Comparison of ENCODE assay signal across 8 cellular contexts in genomic region chr6:132400641-132401119, GRCh38. TPM values are rescaled to one million over a fixed set of nuclear protein-coding genes. Genes with fewer than 3 reads are reported as not detected.
DNase-seq lines count a peak whose midpoint lies in the region; ATAC-seq lines count a peak whose summit lies in the region.

No MANE protein-coding gene starts in this region.

- H3K4me3 ChIP-seq in iPS-18c (ENCODE audit: insufficient read depth, low read depth, low read length) (peak overlapping the region; percentile 77), subcutaneous abdominal adipose tissue (ENCODE audit: low read depth in 1 of 5, low read length in 5 of 5) (peak overlapping the region in 4 of 5 donors; percentile 58 to 82 (median 71))

- H3K27ac ChIP-seq in subcutaneous abdominal adipose tissue (ENCODE audit: low read depth, low read length) = no peak overlapping the region

- H3K4me1 ChIP-seq in subcutaneous abdominal adipose tissue (ENCODE audit: control insufficient read depth in 5 of 5, insufficient read depth in 5 of 5, low read length in 5 of 5) = peaks cover 0 to 15% (median 12%) of the 10 kb centered on the region in 5 donors

- no peaks in the 10 kb centered on the region for H3K36me3 Mint-ChIP-seq in activated T-cell treated with anti-CD3 and anti-CD28 coated beads, Interleukin-2, amount 50 U/mL, for 72 hours (ENCODE audit: insufficient read depth in 2 of 2)
- H3K36me3 Mint-ChIP-seq in activated T-helper 17 cell treated with anti-CD3 and anti-CD28 coated beads, Interleukin-2, amount 50 U/mL, for 72 hours (ENCODE audit: low read depth) = no peaks in the 10 kb centered on the region

- H3K27ac Mint-ChIP-seq in activated T-cell treated with anti-CD3 and anti-CD28 coated beads, Interleukin-2, amount 50 U/mL, for 72 hours = no peak overlapping the region
- H3K27ac Mint-ChIP-seq in activated T-helper 17 cell treated with anti-CD3 and anti-CD28 coated beads, Interleukin-2, amount 50 U/mL, for 72 hours = no peak overlapping the region

- peaks cover 83% of the 10 kb centered on the region for H3K27me3 Mint-ChIP-seq in activated T-cell treated with anti-CD3 and anti-CD28 coated beads, Interleukin-2, amount 50 U/mL, for 72 hours (ENCODE audit: low read depth)
- peaks cover 61% of the 10 kb centered on the region for H3K27me3 Mint-ChIP-seq in activated T-helper 17 cell treated with anti-CD3 and anti-CD28 coated beads, Interleukin-2, amount 50 U/mL, for 72 hours

- DNase-seq in activated T-cell treated with anti-CD3 and anti-CD28 coated beads, Interleukin-2, amount 50 U/mL, for 72 hours = no peak
- no peak for DNase-seq in activated T-cell treated with anti-CD3 and anti-CD28 coated beads, Interleukin-2, amount 50 U/mL, for 48 hours
- DNase-seq in retina (no peak), nucleus accumbens (lab: John Stamatoyannopoulos, UW) (no peak)
- DNase-seq in stimulated activated CD4-positive, alpha-beta T cell treated with anti-CD3 and anti-CD28 coated beads, Interleukin-4, amount 100 ng/mL, for 1 hour = no peak

- no peaks in the 10 kb centered on the region for H3K9me3 ChIP-seq in iPS-18c (ENCODE audit: control insufficient read depth, insufficient read depth, low read length)
- peaks cover 0 to 3% (median 2%) of the 10 kb centered on the region in 5 donors for H3K9me3 ChIP-seq in subcutaneous abdominal adipose tissue (ENCODE audit: control insufficient read depth in 5 of 5, low read length in 5 of 5)

- H3K9me3 Mint-ChIP-seq in activated T-cell treated with anti-CD3 and anti-CD28 coated beads, Interleukin-2, amount 50 U/mL, for 72 hours = no peaks in the 10 kb centered on the region
- peaks cover 8% of the 10 kb centered on the region for H3K9me3 Mint-ChIP-seq in activated T-helper 17 cell treated with anti-CD3 and anti-CD28 coated beads, Interleukin-2, amount 50 U/mL, for 72 hours

- H3K4me1 Mint-ChIP-seq in activated T-cell treated with anti-CD3 and anti-CD28 coated beads, Interleukin-2, amount 50 U/mL, for 72 hours (ENCODE audit: low read depth) = peaks cover 16% of the 10 kb centered on the region
- H3K4me1 Mint-ChIP-seq in activated T-helper 17 cell treated with anti-CD3 and anti-CD28 coated beads, Interleukin-2, amount 50 U/mL, for 72 hours = no peaks in the 10 kb centered on the region

- H3K9ac ChIP-seq in subcutaneous abdominal adipose tissue (ENCODE audit: low read length in 5 of 5) = peak overlapping the region in 1 of 5 donors; percentile 40

- ATAC-seq in activated T-cell treated with anti-CD3 and anti-CD28 coated beads, Interleukin-2, amount 50 U/mL, for 72 hours (replicated peaks in 1 of 2) = no peak
- no peak for ATAC-seq in activated T-helper 17 cell treated with anti-CD3 and anti-CD28 coated beads, Interleukin-2, amount 50 U/mL, for 72 hours (replicated peaks)

- H3K27me3 ChIP-seq in subcutaneous abdominal adipose tissue (ENCODE audit: control insufficient read depth in 5 of 5, insufficient read depth in 4 of 5, low read length in 5 of 5) = peaks cover 4 to 30% (median 18%) of the 10 kb centered on the region in 5 donors

- H3K4me3 Mint-ChIP-seq in activated T-cell treated with anti-CD3 and anti-CD28 coated beads, Interleukin-2, amount 50 U/mL, for 72 hours = peak overlapping the region; percentile 64 to 66
- peak overlapping the region; percentile 41 for H3K4me3 Mint-ChIP-seq in activated T-helper 17 cell treated with anti-CD3 and anti-CD28 coated beads, Interleukin-2, amount 50 U/mL, for 72 hours

- no peaks in the 10 kb centered on the region for H3K36me3 ChIP-seq in subcutaneous abdominal adipose tissue (ENCODE audit: control insufficient read depth in 5 of 5, insufficient read depth in 5 of 5, low read length in 5 of 5)

RNA-seq across cellular contexts. Expression of gene MOXD1, which starts 0.6 kb away (rescaled TPM):
- total RNA-seq in activated T-cell treated with anti-CD3 and anti-CD28 coated beads, Interleukin-2, amount 50 U/mL, for 72 hours = not detected
- not detected for total RNA-seq in activated T-helper 17 cell treated with anti-CD3 and anti-CD28 coated beads, Interleukin-2, amount 50 U/mL, for 72 hours
